Comparison of ENCODE assay signal across 8 cellular contexts in genomic region chr2:193963472-193964119, GRCh38.
DNase-seq lines count a peak whose midpoint lies in the region; ATAC-seq and TF ChIP-seq lines count a peak whose summit lies in the region.

No MANE protein-coding gene starts in this region.

- ATAC-seq in GM21390 (IDR thresholded peaks at IDR 0.05; ENCODE audit: unreplicated experiment) (peak; percentile 66), GM18873 (IDR thresholded peaks at IDR 0.05; ENCODE audit: low FRiP score, unreplicated experiment) (no peak)

- H3K9me3 Mint-ChIP-seq in brain = no peaks in the 10 kb centered on the region
- no peaks in the 10 kb centered on the region for H3K9me3 Mint-ChIP-seq in T-helper 2 cell treated with Interferon-gamma antibody and Interleukin-4, amounts not matched to agents 5 μg/mL and 100 μg/mL, for 36 hours

- DNase-seq in DMS114 treated with DMSO at 0.1 percent for 48 hours (lab: John Stamatoyannopoulos, UW; ENCODE audit: unreplicated experiment) = peak; percentile 10
- peak; percentile 7 for DNase-seq in LoVo (ENCODE audit: low spot score)
- DNase-seq in retinal pigment epithelial cell (ENCODE audit: low read depth) = no peak
- no peak for DNase-seq in T-helper 2 cell treated with Interferon-gamma antibody and Interleukin-4, amounts not matched to agents 5 μg/mL and 100 μg/mL, for 36 hours (ENCODE audit: low spot score)
- no peak for DNase-seq in stimulated activated CD8-positive, alpha-beta memory T cell treated with anti-CD3 and anti-CD28 coated beads, Interleukin-4, amount 100 ng/mL, for 48 hours

- H3K27me3 Mint-ChIP-seq in brain = no peaks in the 10 kb centered on the region
- no peaks in the 10 kb centered on the region for H3K27me3 Mint-ChIP-seq in T-helper 2 cell treated with Interferon-gamma antibody and Interleukin-4, amounts not matched to agents 5 μg/mL and 100 μg/mL, for 36 hours (ENCODE audit: low read depth)

- TF ChIP-seq CTCF in brain (conservative IDR thresholded peaks at IDR 0.05) (peak; percentile 46 to 75), retinal pigment epithelial cell (conservative IDR thresholded peaks at IDR 0.05; ENCODE audit: low read depth, low read length) (peak; percentile 73)

- no peaks in the 10 kb centered on the region for H3K36me3 Mint-ChIP-seq in brain
- H3K36me3 Mint-ChIP-seq in T-helper 2 cell treated with Interferon-gamma antibody and Interleukin-4, amounts not matched to agents 5 μg/mL and 100 μg/mL, for 36 hours (ENCODE audit: low read depth) = no peaks in the 10 kb centered on the region

- no peak overlapping the region for H3K27ac Mint-ChIP-seq in brain
- H3K27ac Mint-ChIP-seq in T-helper 2 cell treated with Interferon-gamma antibody and Interleukin-4, amounts not matched to agents 5 μg/mL and 100 μg/mL, for 36 hours = no peak overlapping the region

- H3K4me3 Mint-ChIP-seq in brain = no peak overlapping the region
- H3K4me3 Mint-ChIP-seq in T-helper 2 cell treated with Interferon-gamma antibody and Interleukin-4, amounts not matched to agents 5 μg/mL and 100 μg/mL, for 36 hours = no peak overlapping the region

- no peak overlapping the region for H3K4me3 ChIP-seq in retinal pigment epithelial cell (ENCODE audit: low read length)

- peaks cover 19% of the 10 kb centered on the region for H3K4me1 Mint-ChIP-seq in brain
- H3K4me1 Mint-ChIP-seq in T-helper 2 cell treated with Interferon-gamma antibody and Interleukin-4, amounts not matched to agents 5 μg/mL and 100 μg/mL, for 36 hours (ENCODE audit: low read depth) = no peaks in the 10 kb centered on the region

Comparison
In these comparisons a context has a peak if more than half of its experiments do, and no peak if none do; other contexts are left out.
1. DNase-seq: peak in DMS114 treated with DMSO at 0.1 percent for 48 hours (single experiment) and LoVo (single experiment); none in retinal pigment epithelial cell (single experiment), T-helper 2 cell treated with Interferon-gamma antibody and Interleukin-4, amounts not matched to agents 5 μg/mL and 100 μg/mL, for 36 hours (single experiment) and stimulated activated CD8-positive, alpha-beta memory T cell treated with anti-CD3 and anti-CD28 coated beads, Interleukin-4, amount 100 ng/mL, for 48 hours (single experiment).